In genomic region chr18:55024568-55024967, GRCh38 we compare ENCODE assay signal across 19 cellular contexts.
A peak's percentile ranks its signal among the peaks of the same experiment; 100 is the strongest.
DNase-seq lines count a peak whose midpoint lies in the region; ATAC-seq, FAIRE-seq and TF ChIP-seq lines count a peak whose summit lies in the region.
"Had no signal": no experiment of that assay in that cellular context is flagged by ENCODE, and none has a peak within 500 bp of the region (broad histone marks: within the 10 kb centered on the region; RNA-seq: fewer than 3 reads in every experiment).

No MANE protein-coding gene starts in this region.

- FAIRE-seq in bronchial epithelial cell (lab: Jason Lieb, UNC) = no peak
- FAIRE-seq: GM12878 had no signal

- H3K36me3 ChIP-seq in GM23338 (ENCODE audit: insufficient read depth) (no peaks in the 10 kb centered on the region), PC-3 (ENCODE audit: low read depth, low read length) (no peaks in the 10 kb centered on the region), bronchial epithelial cell (ENCODE audit: control insufficient read depth, insufficient read depth, low read length) (no peaks in the 10 kb centered on the region)
- H3K36me3 ChIP-seq: BE2C had no signal

- H3K4me1 ChIP-seq in GM23338 (ENCODE audit: insufficient read depth) = no peaks in the 10 kb centered on the region
- H3K4me1 ChIP-seq in PC-3 (ENCODE audit: insufficient read depth, low read length) = peaks cover 4% of the 10 kb centered on the region; the same call in 1 of the 2 replicates
- H3K4me1 ChIP-seq: BE2C had no signal

- CTCF ChIA-PET in Calu3 (lab: Charles Lee) = no interaction called here
- CTCF ChIA-PET in PC-3 (lab: Charles Lee) = no interaction called here

- H3K27me3 ChIP-seq in GM23338 (ENCODE audit: insufficient read depth) (no peaks in the 10 kb centered on the region), PC-3 (ENCODE audit: low read length) (no peaks in the 10 kb centered on the region), bronchial epithelial cell (ENCODE audit: control insufficient read depth, insufficient read depth, low read length) (no peaks in the 10 kb centered on the region)
- H3K27me3 ChIP-seq: BE2C had no signal

- H3K36me3 Mint-ChIP-seq in Calu3 (ENCODE audit: insufficient read depth, unreplicated experiment) (no peaks in the 10 kb centered on the region), GM23338 (ENCODE audit: low read depth) (no peaks in the 10 kb centered on the region)
- H3K36me3 Mint-ChIP-seq: CD4-positive, CD25-positive, alpha-beta regulatory T cell; CD8-positive, alpha-beta memory T cell had no signal

- H3K4me3 Mint-ChIP-seq in Calu3 (ENCODE audit: low read depth, unreplicated experiment) (no peak overlapping the region), GM23338 (no peak overlapping the region)
- H3K4me3 Mint-ChIP-seq: CD4-positive, CD25-positive, alpha-beta regulatory T cell; CD8-positive, alpha-beta memory T cell had no signal

- H3K27ac Mint-ChIP-seq in Calu3 (ENCODE audit: unreplicated experiment) (peak overlapping the region; percentile 61), GM23338 (no peak overlapping the region)
- H3K27ac Mint-ChIP-seq: CD4-positive, CD25-positive, alpha-beta regulatory T cell had no signal

- H3K9me3 Mint-ChIP-seq in Calu3 (ENCODE audit: low read depth, unreplicated experiment) (no peaks in the 10 kb centered on the region), GM23338 (no peaks in the 10 kb centered on the region)

- BruUV-seq in Calu3 (replicated peaks; lab: Mats Ljungman, UMichigan) (no TSS peak), PC-3 (replicated peaks; lab: Mats Ljungman, UMichigan) (no TSS peak)

- H3K9me3 ChIP-seq in PC-3 (ENCODE audit: low read length) = no peaks in the 10 kb centered on the region
- H3K9me3 ChIP-seq: BE2C had no signal

- H3K4me2 ChIP-seq in GM23338 (no peak overlapping the region), PC-3 (ENCODE audit: low read length) (no peak overlapping the region)

- DNase-seq in Calu3 (no peak), GM23338 (ENCODE audit: low spot score) (no peak), PC-3 (peak; percentile 35), bronchial epithelial cell (ENCODE audit: low read depth) (peak; percentile 28), hippocampal formation (lab: John Stamatoyannopoulos, UW) (no peak)
- DNase-seq: ACHN; BE2C; C1 segment of cervical spinal cord; CD4-positive, CD25-positive, alpha-beta regulatory T cell; CD8-positive, alpha-beta memory T cell; COR-L47; DMS153; DMS79; GOT3; H7; KG1 had no signal

- intact Hi-C loops in Calu3 (cut with micrococcal nuclease; ENCODE audit: unreplicated experiment) (no loop called here), PC-3 (cut with micrococcal nuclease) (no loop called here)

- TF ChIP-seq CTCF in Calu3 (IDR thresholded peaks at IDR 0.05; ENCODE audit: unreplicated experiment) = no peak
- no peak for TF ChIP-seq CTCF in GM23338 (conservative IDR thresholded peaks at IDR 0.05; ENCODE audit: low read depth in 2 of 2)
- TF ChIP-seq CTCF in PC-3 (conservative IDR thresholded peaks at IDR 0.05; ENCODE audit: low read depth, low read length) = no peak
- TF ChIP-seq CTCF in bronchial epithelial cell (IDR thresholded peaks at IDR 0.05; ENCODE audit: insufficient read depth, low read length, severe bottlenecking) = no peak

- no peaks in the 10 kb centered on the region; the same call in none of the 2 replicates for H3K9me2 ChIP-seq in GM23338 (ENCODE audit: insufficient read depth)
- H3K9me2 ChIP-seq in PC-3 (replicated peaks; ENCODE audit: low read length) = no peaks in the 10 kb centered on the region

- H3K4me1 Mint-ChIP-seq in Calu3 (ENCODE audit: low read depth, unreplicated experiment) (peaks cover 24% of the 10 kb centered on the region), GM23338 (0 out of 3 replicates have a peak, but pooled peaks cover 2% of the 10 kb centered on the region)
- H3K4me1 Mint-ChIP-seq: CD4-positive, CD25-positive, alpha-beta regulatory T cell; CD8-positive, alpha-beta memory T cell had no signal

- peak overlapping the region; percentile 63 for H2AFZ ChIP-seq in GM23338
- no peak overlapping the region for H2AFZ ChIP-seq in PC-3 (ENCODE audit: low read length)

- H3F3A ChIP-seq in GM23338 (replicated peaks; ENCODE audit: low read depth) (no peaks in the 10 kb centered on the region), PC-3 (ENCODE audit: low read length, unreplicated experiment) (no peaks in the 10 kb centered on the region)

- no peak for ATAC-seq in GM23338
- ATAC-seq in PC-3 = peak; percentile 33; the same call in 1 of the 2 replicates
- ATAC-seq in GM19455 (IDR thresholded peaks at IDR 0.05; ENCODE audit: unreplicated experiment) = no peak
- no peak for ATAC-seq in GM21447 (IDR thresholded peaks at IDR 0.05; ENCODE audit: unreplicated experiment)
- ATAC-seq: GM12878 had no signal

- H3K27ac ChIP-seq in GM23338 (ENCODE audit: low read depth) = no peak overlapping the region
- no peak overlapping the region for H3K27ac ChIP-seq in PC-3 (ENCODE audit: low read length)

- H3K79me2 ChIP-seq in GM23338 (replicated peaks; ENCODE audit: insufficient read depth) (no peaks in the 10 kb centered on the region), PC-3 (ENCODE audit: low read length) (no peaks in the 10 kb centered on the region)

- no peak overlapping the region for H3K9ac ChIP-seq in PC-3 (ENCODE audit: low read length)

- no peak overlapping the region for H3K4me3 ChIP-seq in GM23338
- no peak overlapping the region for H3K4me3 ChIP-seq in PC-3 (ENCODE audit: low read length)
- H3K4me3 ChIP-seq in bronchial epithelial cell (ENCODE audit: low read depth, low read length) = no peak overlapping the region
- H3K4me3 ChIP-seq: GM12878 had no signal

- no peaks in the 10 kb centered on the region for H4K20me1 ChIP-seq in GM23338 (replicated peaks; ENCODE audit: insufficient read depth)
- H4K20me1 ChIP-seq in PC-3 (ENCODE audit: low read length) = no peaks in the 10 kb centered on the region

- H3K27me3 Mint-ChIP-seq in Calu3 (ENCODE audit: unreplicated experiment) (no peaks in the 10 kb centered on the region), GM23338 (ENCODE audit: insufficient read depth, low read depth, poor library complexity) (no peaks in the 10 kb centered on the region)
- H3K27me3 Mint-ChIP-seq: CD4-positive, CD25-positive, alpha-beta regulatory T cell; CD8-positive, alpha-beta memory T cell had no signal

- POLR2A ChIA-PET in PC-3 (lab: Charles Lee; ENCODE audit: unreplicated experiment) = no interaction called here

TF ChIP-seq in GM23338, 12 proteins besides CTCF, POLR2A, EP300 and RAD21 (continues in another document):
- TF ChIP-seq CREB1 (CRISPR knock-in tag; IDR thresholded peaks at IDR 0.05; ENCODE audit: low read depth) (no peak), POLR2AphosphoS5 (IDR thresholded peaks at IDR 0.05; ENCODE audit: low read depth) (no peak), ZNF462 (CRISPR knock-in tag; IDR thresholded peaks at IDR 0.05) (no peak), JUNB (IDR thresholded peaks at IDR 0.05; ENCODE audit: unreplicated experiment) (no peak)

Comparison
In these comparisons a context has a peak if more than half of its experiments do, and no peak if none do; other contexts are left out.
1. DNase-seq: peak in PC-3 (single experiment) and bronchial epithelial cell (single experiment); none in Calu3 (single experiment), GM23338 (single experiment) and hippocampal formation (0 of 2).